ENCODE assay signal across 11 cellular contexts in genomic region chr3:196792771-196793170, GRCh38. TPM values are rescaled to one million over a fixed set of nuclear protein-coding genes. Genes with fewer than 3 reads are reported as not detected.
DNase-seq lines count a peak whose midpoint lies in the region; ATAC-seq lines count a peak whose summit lies in the region.
"Had no signal": no experiment of that assay in that cellular context is flagged by ENCODE, and none has a peak within 500 bp of the region (broad histone marks: within the 10 kb centered on the region; RNA-seq: fewer than 3 reads in every experiment).

No MANE protein-coding gene starts in this region.

- H3K27me3 ChIP-seq in thymus (ENCODE audit: control insufficient read depth, insufficient read depth), result no peaks in the 10 kb centered on the region
- H3K27me3 ChIP-seq: suprapubic skin had no signal

- peaks cover 3% of the 10 kb centered on the region for H3K9me3 ChIP-seq in thymus (ENCODE audit: control insufficient read depth)
- H3K9me3 ChIP-seq: suprapubic skin had no signal

- intact Hi-C loops in Right ventricle myocardium superior (cut with DNase I) (no loop called here), cardiac septum (cut with DNase I) (no loop called here)

- no peak for DNase-seq in Right ventricle myocardium superior
- DNase-seq in cardiac septum (ENCODE audit: low spot score), result no peak
- peak; percentile 49 for DNase-seq in astrocyte of the hippocampus (ENCODE audit: low read depth, low spot score)
- DNase-seq in iris pigment epithelial cell (ENCODE audit: low read depth), result peak; percentile 58
- no peak for DNase-seq in NCI-H510A treated with DMSO at 0.1 percent for 48 hours (lab: John Stamatoyannopoulos, UW)
- no peak for DNase-seq in COLO668 (lab: John Stamatoyannopoulos, UW; ENCODE audit: unreplicated experiment)
- DNase-seq: NCI-H1105 treated with DMSO at 0.1 percent for 48 hours had no signal

- no peak overlapping the region for H3K4me3 ChIP-seq in thymus (ENCODE audit: low read length)
- H3K4me3 ChIP-seq: coronary artery, suprapubic skin had no signal

- 87% methylated on average over 5 of the region's 5 CpGs for WGBS in thymus

- H3K27ac ChIP-seq in thymus (ENCODE audit: low read depth), result peak overlapping the region; percentile 60
- H3K27ac ChIP-seq: coronary artery, suprapubic skin had no signal

- no peaks in the 10 kb centered on the region for H3K4me1 ChIP-seq in thymus (ENCODE audit: control insufficient read depth, insufficient read depth, low read length)

- H3K36me3 ChIP-seq in thymus (ENCODE audit: control insufficient read depth, insufficient read depth), result peaks cover 23% of the 10 kb centered on the region

- ATAC-seq in Right ventricle myocardium superior (ENCODE audit: poor library complexity) (peak; percentile 56), HG03175 (IDR thresholded peaks at IDR 0.05; ENCODE audit: unreplicated experiment) (no peak)

RNA-seq across cellular contexts. Expression of gene PAK2, which starts 53.1 kb away (rescaled TPM):
- 40.6 TPM for total RNA-seq in Right ventricle myocardium superior
- 43.3 TPM for total RNA-seq in cardiac septum
- 47.4 TPM for polyA plus RNA-seq in thymus

Comparison
In these comparisons a context has a peak if more than half of its experiments do, and no peak if none do; other contexts are left out.
1. DNase-seq: peak in astrocyte of the hippocampus (single experiment) and iris pigment epithelial cell (single experiment); none in Right ventricle myocardium superior (single experiment), cardiac septum (single experiment), NCI-H510A treated with DMSO at 0.1 percent for 48 hours (single experiment) and COLO668 (single experiment).